ENCODE assay signal across 1 cellular context in genomic region chr12:49741882-49742620, GRCh38.
TF ChIP-seq lines count a peak whose summit lies in the region.

No MANE protein-coding gene starts in this region.

TF ChIP-seq in HepG2, 621 proteins besides CTCF, POLR2A, EP300 and RAD21 (continued from another document and continues in another):
- no peak for TF ChIP-seq ARNT (IDR thresholded peaks at IDR 0.05)
- no peak for TF ChIP-seq IRF1 (CRISPR knock-in tag; IDR thresholded peaks at IDR 0.05; ENCODE audit: low read depth)
- TF ChIP-seq ZSCAN21 (CRISPR knock-in tag; IDR thresholded peaks at IDR 0.05; ENCODE audit: borderline replicate concordance), result no peak
- no peak for TF ChIP-seq RARG (CRISPR knock-in tag; IDR thresholded peaks at IDR 0.05; ENCODE audit: low read depth)
- TF ChIP-seq RBFOX2 (IDR thresholded peaks at IDR 0.05; ENCODE audit: low read depth, low read length), result peak; percentile 77
- no peak; the same call in 1 of the 2 replicates for TF ChIP-seq ATF7-NPFF (CRISPR knock-in tag; IDR thresholded peaks at IDR 0.05; ENCODE audit: low read depth)
- TF ChIP-seq ZNF747 (CRISPR knock-in tag; IDR thresholded peaks at IDR 0.05; ENCODE audit: borderline replicate concordance), result no peak
- TF ChIP-seq ZNF772 (CRISPR knock-in tag; IDR thresholded peaks at IDR 0.05), result no peak
- TF ChIP-seq KDM5A (IDR thresholded peaks at IDR 0.05; ENCODE audit: borderline replicate concordance, low read length), result no peak; the same call in 1 of the 2 replicates
- no peak for TF ChIP-seq ZNF850 (CRISPR knock-in tag; conservative IDR thresholded peaks at IDR 0.05)
- TF ChIP-seq TFDP1 (CRISPR knock-in tag; IDR thresholded peaks at IDR 0.05; ENCODE audit: borderline replicate concordance), result peak; percentile 29; the same call in 1 of the 2 replicates
- TF ChIP-seq ISX (CRISPR knock-in tag; conservative IDR thresholded peaks at IDR 0.05), result no peak
- no peak for TF ChIP-seq DBP (CRISPR knock-in tag; IDR thresholded peaks at IDR 0.05; ENCODE audit: not compliant biosample characterization)
- 0 out of 2 replicates have a peak, but pooled peaks have one; percentile 36 for TF ChIP-seq RFXAP (CRISPR knock-in tag; IDR thresholded peaks at IDR 0.05; ENCODE audit: borderline replicate concordance)
- no peak for TF ChIP-seq CERS6 (CRISPR knock-in tag; IDR thresholded peaks at IDR 0.05)
- TF ChIP-seq NCOA1 (CRISPR knock-in tag; IDR thresholded peaks at IDR 0.05), result no peak
- TF ChIP-seq TCF7 (IDR thresholded peaks at IDR 0.05; ENCODE audit: low read depth), result no peak
- no peak for TF ChIP-seq ETV5 (CRISPR knock-in tag; IDR thresholded peaks at IDR 0.05; ENCODE audit: borderline replicate concordance)
- no peak for TF ChIP-seq FOXK2 (IDR thresholded peaks at IDR 0.05)
- TF ChIP-seq ZSCAN22 (CRISPR knock-in tag; IDR thresholded peaks at IDR 0.05), result no peak
- TF ChIP-seq NPAS2 (CRISPR knock-in tag; IDR thresholded peaks at IDR 0.05; ENCODE audit: borderline replicate concordance), result no peak
- no peak; the same call in none of the 2 replicates for TF ChIP-seq YEATS4 (CRISPR knock-in tag; IDR thresholded peaks at IDR 0.05; ENCODE audit: borderline replicate concordance)
- peak; percentile 49; the same call in 1 of the 2 replicates for TF ChIP-seq ZBTB8A (CRISPR knock-in tag; IDR thresholded peaks at IDR 0.05; ENCODE audit: borderline replicate concordance, low read depth)
- TF ChIP-seq RARA (CRISPR knock-in tag; IDR thresholded peaks at IDR 0.05), result peak; percentile 86
- no peak for TF ChIP-seq ZNF891 (CRISPR knock-in tag; IDR thresholded peaks at IDR 0.05)
- peak; percentile 97 for TF ChIP-seq SKI (IDR thresholded peaks at IDR 0.05; ENCODE audit: partially characterized antibody)
- TF ChIP-seq SMC3 (IDR thresholded peaks at IDR 0.05; ENCODE audit: low read length), result no peak
- TF ChIP-seq LRRFIP1 (CRISPR knock-in tag; conservative IDR thresholded peaks at IDR 0.05), result no peak
- TF ChIP-seq ERF (CRISPR knock-in tag; IDR thresholded peaks at IDR 0.05), result no peak
- peak; percentile 91 for TF ChIP-seq RXRB (CRISPR knock-in tag; IDR thresholded peaks at IDR 0.05; ENCODE audit: borderline replicate concordance)
- no peak for TF ChIP-seq CHCHD3 (CRISPR knock-in tag; IDR thresholded peaks at IDR 0.05)
- TF ChIP-seq ZNF121 (CRISPR knock-in tag; IDR thresholded peaks at IDR 0.05), result no peak
- no peak for TF ChIP-seq ZNF788 (CRISPR knock-in tag; IDR thresholded peaks at IDR 0.05; ENCODE audit: borderline replicate concordance)
- no peak for TF ChIP-seq TRIM22 (IDR thresholded peaks at IDR 0.05)
- no peak for TF ChIP-seq SETDB1 (CRISPR knock-in tag; IDR thresholded peaks at IDR 0.05; ENCODE audit: borderline replicate concordance)
- no peak for TF ChIP-seq ZNF569 (CRISPR knock-in tag; IDR thresholded peaks at IDR 0.05; ENCODE audit: borderline replicate concordance)
- no peak for TF ChIP-seq ZNF260 (CRISPR knock-in tag; IDR thresholded peaks at IDR 0.05; ENCODE audit: borderline replicate concordance, low read depth)
- no peak for TF ChIP-seq ZKSCAN5 (CRISPR knock-in tag; IDR thresholded peaks at IDR 0.05)
- peak; percentile 44 for TF ChIP-seq XRCC5 (optimal IDR thresholded peaks at IDR 0.05; ENCODE audit: low read length)
- TF ChIP-seq KLF9 (CRISPR knock-in tag; IDR thresholded peaks at IDR 0.05; ENCODE audit: low read depth), result no peak
- no peak for TF ChIP-seq SP140L (CRISPR knock-in tag; IDR thresholded peaks at IDR 0.05; ENCODE audit: borderline replicate concordance)
- TF ChIP-seq PAF1 (CRISPR knock-in tag; IDR thresholded peaks at IDR 0.05), result 0 out of 2 replicates have a peak, but pooled peaks have one; percentile 21
- TF ChIP-seq HHEX (CRISPR knock-in tag; IDR thresholded peaks at IDR 0.05), result peak; percentile 30; the same call in 1 of the 2 replicates
- no peak for TF ChIP-seq ADNP (CRISPR knock-in tag; IDR thresholded peaks at IDR 0.05)
- no peak for TF ChIP-seq NCOA5 (CRISPR knock-in tag; IDR thresholded peaks at IDR 0.05)
- TF ChIP-seq RFXANK (CRISPR knock-in tag; IDR thresholded peaks at IDR 0.05), result no peak
- no peak for TF ChIP-seq ZNF414 (CRISPR knock-in tag; IDR thresholded peaks at IDR 0.05)
- no peak for TF ChIP-seq ZSCAN12 (CRISPR knock-in tag; IDR thresholded peaks at IDR 0.05)
- no peak for TF ChIP-seq MIER2 (CRISPR knock-in tag; IDR thresholded peaks at IDR 0.05)
- TF ChIP-seq ZNF780A (CRISPR knock-in tag; IDR thresholded peaks at IDR 0.05), result no peak
- TF ChIP-seq MTERF4 (CRISPR knock-in tag; IDR thresholded peaks at IDR 0.05), result 0 out of 2 replicates have a peak, but pooled peaks have one; percentile 20
- TF ChIP-seq RCOR2 (CRISPR knock-in tag; IDR thresholded peaks at IDR 0.05), result no peak
- no peak; the same call in 1 of the 2 replicates for TF ChIP-seq MYC (CRISPR knock-in tag; IDR thresholded peaks at IDR 0.05; ENCODE audit: borderline replicate concordance)
- no peak for TF ChIP-seq CBX1 (IDR thresholded peaks at IDR 0.05; ENCODE audit: low read depth)
- TF ChIP-seq ZBTB34 (CRISPR knock-in tag; IDR thresholded peaks at IDR 0.05), result 0 out of 2 replicates have a peak, but pooled peaks have one; percentile 16
- TF ChIP-seq ZNF501 (CRISPR knock-in tag; IDR thresholded peaks at IDR 0.05), result no peak
- 0 out of 2 replicates have a peak, but pooled peaks have one; percentile 32 for TF ChIP-seq ZNF558 (CRISPR knock-in tag; IDR thresholded peaks at IDR 0.05; ENCODE audit: borderline replicate concordance)
- TF ChIP-seq ARNT2 (CRISPR knock-in tag; IDR thresholded peaks at IDR 0.05; ENCODE audit: low read depth), result no peak; the same call in 1 of the 2 replicates
- peak; percentile 58; the same call in 1 of the 2 replicates for TF ChIP-seq MAFF (IDR thresholded peaks at IDR 0.05; ENCODE audit: low read depth, low read length)
- no peak for TF ChIP-seq MTA3 (CRISPR knock-in tag; IDR thresholded peaks at IDR 0.05)
- TF ChIP-seq SYNCRIP (IDR thresholded peaks at IDR 0.05; ENCODE audit: insufficient read depth, low read depth, low read length), result no peak
- no peak for TF ChIP-seq CBX5 (CRISPR knock-in tag; IDR thresholded peaks at IDR 0.05; ENCODE audit: borderline replicate concordance)
- TF ChIP-seq ZNF841 (CRISPR knock-in tag; IDR thresholded peaks at IDR 0.05; ENCODE audit: borderline replicate concordance), result no peak
- TF ChIP-seq ZKSCAN8 (CRISPR knock-in tag; IDR thresholded peaks at IDR 0.05; ENCODE audit: borderline replicate concordance), result no peak
- no peak for TF ChIP-seq KDM3A (CRISPR knock-in tag; IDR thresholded peaks at IDR 0.05; ENCODE audit: low read depth)
- TF ChIP-seq ZNF317 (CRISPR knock-in tag; IDR thresholded peaks at IDR 0.05), result no peak
- no peak for TF ChIP-seq ZBTB20 (CRISPR knock-in tag; IDR thresholded peaks at IDR 0.05; ENCODE audit: borderline replicate concordance, low read depth)
- no peak for TF ChIP-seq IKZF5 (CRISPR knock-in tag; IDR thresholded peaks at IDR 0.05)
- TF ChIP-seq KLF6 (CRISPR knock-in tag; IDR thresholded peaks at IDR 0.05), result peak; percentile 10; the same call in 1 of the 2 replicates
- no peak for TF ChIP-seq THYN1 (CRISPR knock-in tag; IDR thresholded peaks at IDR 0.05; ENCODE audit: borderline replicate concordance, low read depth)
- TF ChIP-seq CREB1 (IDR thresholded peaks at IDR 0.05), result peak; percentile 45; the same call in 1 of the 2 replicates
- TF ChIP-seq CREB1 (CRISPR knock-in tag; IDR thresholded peaks at IDR 0.05), result no peak; the same call in 1 of the 2 replicates
- TF ChIP-seq REL (CRISPR knock-in tag; conservative IDR thresholded peaks at IDR 0.05), result no peak
- TF ChIP-seq KDM6A (CRISPR knock-in tag; IDR thresholded peaks at IDR 0.05; ENCODE audit: low read depth), result no peak
